19 cellular contexts compared by ENCODE assay signal in genomic region chr13:48370815-48371214, GRCh38. TPM values are rescaled to one million over a fixed set of nuclear protein-coding genes. Genes with fewer than 3 reads are reported as not detected.
DNase-seq lines count a peak whose midpoint lies in the region; ATAC-seq, FAIRE-seq and TF ChIP-seq lines count a peak whose summit lies in the region.
"Had no signal": no experiment of that assay in that cellular context is flagged by ENCODE, and none has a peak within 500 bp of the region (broad histone marks: within the 10 kb centered on the region; RNA-seq: fewer than 3 reads in every experiment).

No MANE protein-coding gene starts in this region.

- H4K8ac ChIP-seq in mesendoderm (ENCODE audit: low read depth, low read length): no peak overlapping the region

- H3K56ac ChIP-seq in mesendoderm (ENCODE audit: low read length): no peak overlapping the region

- ATAC-seq in T-helper 17 cell: no peak
- peak; percentile 10 for ATAC-seq in esophagus mucosa
- ATAC-seq in GM23338: no peak
- ATAC-seq: A549; CD8-positive, alpha-beta T cell; K562 had no signal

- no peak overlapping the region for H3K4me3 Mint-ChIP-seq in T-helper 17 cell
- H3K4me3 Mint-ChIP-seq in GM23338: no peak overlapping the region
- H3K4me3 Mint-ChIP-seq: CD8-positive, alpha-beta T cell had no signal

- no peaks in the 10 kb centered on the region for H3K9me2 ChIP-seq in GM23338 (ENCODE audit: insufficient read depth)

- no peak overlapping the region for H2AK5ac ChIP-seq in mesendoderm (ENCODE audit: low read length)

- H3K27me3 ChIP-seq in mesendoderm (ENCODE audit: insufficient read depth, low read length, poor library complexity) (no peaks in the 10 kb centered on the region), GM23338 (ENCODE audit: insufficient read depth) (no peaks in the 10 kb centered on the region)
- H3K27me3 ChIP-seq: BE2C had no signal

- H2AFZ ChIP-seq in GM23338: no peak overlapping the region
- H2AFZ ChIP-seq: GM23248 had no signal

- H3K27ac Mint-ChIP-seq in T-helper 17 cell (peak overlapping the region; percentile 37), GM23338 (no peak overlapping the region)
- H3K27ac Mint-ChIP-seq: CD8-positive, alpha-beta T cell had no signal

- H3K4me1 Mint-ChIP-seq in T-helper 17 cell: peaks cover 4% of the 10 kb centered on the region
- H3K4me1 Mint-ChIP-seq in GM23338: no peaks in the 10 kb centered on the region

- no peaks in the 10 kb centered on the region for H3K9me3 Mint-ChIP-seq in GM23338

- H3K79me2 ChIP-seq in mesendoderm (ENCODE audit: control insufficient read depth, insufficient read depth, low read length) (no peaks in the 10 kb centered on the region), GM23338 (replicated peaks; ENCODE audit: insufficient read depth) (no peaks in the 10 kb centered on the region)

- no peak overlapping the region for H3K4me2 ChIP-seq in mesendoderm (ENCODE audit: low read length)
- no peak overlapping the region for H3K4me2 ChIP-seq in GM23338
- H3K4me2 ChIP-seq: A549 had no signal

- H3K4me3 ChIP-seq in mesendoderm (ENCODE audit: low read length): no peak overlapping the region
- H3K4me3 ChIP-seq in GM23338: no peak overlapping the region
- H3K4me3 ChIP-seq: A549, GM23248, K562 had no signal

- no peaks in the 10 kb centered on the region for H3K27me3 Mint-ChIP-seq in T-helper 17 cell
- H3K27me3 Mint-ChIP-seq in GM23338 (ENCODE audit: insufficient read depth, low read depth, poor library complexity): no peaks in the 10 kb centered on the region

- no peak for TF ChIP-seq POLR2A in GM12891 (IDR thresholded peaks at IDR 0.05; ENCODE audit: low read depth, low read length)

- H3K36me3 ChIP-seq in mesendoderm (ENCODE audit: control insufficient read depth, insufficient read depth, low read length) (no peaks in the 10 kb centered on the region), GM23338 (ENCODE audit: insufficient read depth) (no peaks in the 10 kb centered on the region)

- H3F3A ChIP-seq in GM23338 (replicated peaks; ENCODE audit: low read depth): no peaks in the 10 kb centered on the region

- no peak overlapping the region for H3K23ac ChIP-seq in mesendoderm (ENCODE audit: low read length)

- WGBS in mesendoderm (ENCODE audit: extremely low coverage, insufficient coverage, low lambda C conversion rate): no CpG with 5 or more reads among the region's 2 CpGs

- no peak overlapping the region for H2BK5ac ChIP-seq in mesendoderm (ENCODE audit: low read length)

- no peak overlapping the region for H3K4ac ChIP-seq in mesendoderm (ENCODE audit: low read depth, low read length)

- H3K79me1 ChIP-seq in mesendoderm (ENCODE audit: low read length): no peaks in the 10 kb centered on the region

- H2BK120ac ChIP-seq in mesendoderm (ENCODE audit: low read depth, low read length): no peak overlapping the region

- H3K9me3 ChIP-seq in T-helper 17 cell (ENCODE audit: control insufficient read depth, low read length, poor library complexity, severe bottlenecking): no peaks in the 10 kb centered on the region
- H3K9me3 ChIP-seq: A549, BE2C had no signal

- H3K27ac ChIP-seq in mesendoderm (ENCODE audit: low read depth, low read length) (no peak overlapping the region), GM23338 (ENCODE audit: low read depth) (no peak overlapping the region)
- H3K27ac ChIP-seq: A549, C4-2B, GM23248 had no signal

- no peak overlapping the region for H4K5ac ChIP-seq in mesendoderm (ENCODE audit: low read length)

- no peaks in the 10 kb centered on the region for H4K20me1 ChIP-seq in GM23338 (replicated peaks; ENCODE audit: insufficient read depth)

- DNase-seq in T-helper 17 cell (no peak), mesendoderm (peak; percentile 26), superior temporal gyrus (ENCODE audit: extremely low spot score) (no peak), GM12891 (ENCODE audit: insufficient read length, low spot score) (no peak), GM23338 (ENCODE audit: low spot score) (no peak)
- DNase-seq: BE2C; CD8-positive, alpha-beta T cell; COR-L47; DMS153; DMS79 treated with DMSO at 0.1 percent for 48 hours; EL; GM23248; H7 had no signal

- FAIRE-seq in GM12891 (lab: Jason Lieb, UNC): no peak
- FAIRE-seq: A549, D721Med, G401.6, K562 had no signal

- no peak overlapping the region for H2BK15ac ChIP-seq in mesendoderm (replicated peaks; ENCODE audit: low read depth)

- no peak overlapping the region for H3K9ac ChIP-seq in mesendoderm (ENCODE audit: low read length)
- H3K9ac ChIP-seq: GM23248 had no signal

- H3K36me3 Mint-ChIP-seq in T-helper 17 cell (ENCODE audit: low read depth) (peaks cover 6% of the 10 kb centered on the region), GM23338 (ENCODE audit: low read depth) (peaks cover 4% of the 10 kb centered on the region; the same call in 2 of the 3 replicates)

- H3K18ac ChIP-seq in mesendoderm (ENCODE audit: low read length): no peak overlapping the region

- H3K4me1 ChIP-seq in mesendoderm (ENCODE audit: control insufficient read depth, low read depth, low read length) (no peaks in the 10 kb centered on the region), GM23338 (ENCODE audit: insufficient read depth) (no peaks in the 10 kb centered on the region)
- H3K4me1 ChIP-seq: A549, BE2C had no signal

- no peak for TF ChIP-seq CTCF in GM23338 (conservative IDR thresholded peaks at IDR 0.05; ENCODE audit: low read depth in 2 of 2)

TF ChIP-seq in GM12891, 5 proteins besides CTCF, POLR2A, EP300 and RAD21:
- no peak for TF ChIP-seq SPI1 (IDR thresholded peaks at IDR 0.05; ENCODE audit: low read depth, low read length)

TF ChIP-seq in GM23338, 12 proteins besides CTCF, POLR2A, EP300 and RAD21:
- TF ChIP-seq STAT1 (IDR thresholded peaks at IDR 0.05; ENCODE audit: unreplicated experiment): no peak

RNA-seq across cellular contexts. Expression of gene LPAR6, which starts 42.1 kb away (rescaled TPM):
- total RNA-seq in T-helper 17 cell (10 to 100 TPM; 37.2 to 48.7 TPM), esophagus mucosa (71.7 TPM)
- polyA plus RNA-seq in mesendoderm (2013, experiment 1 of 2): 6.2 TPM
- 6.5 TPM for polyA plus RNA-seq in mesendoderm (2013, experiment 2 of 2)
- polyA plus RNA-seq in GM12891 (2012; ENCODE audit: low read depth, missing spikeins): 0.89 TPM
- 1.4 and 2.6 TPM in 2 replicates for total RNA-seq in GM23338 (2014; rRNA removed; shearing (Covaris generic))
- 1.9 and 2.1 TPM in 2 replicates for polyA plus RNA-seq in GM23338 (2016; fragmentation: Nextera tagmentation; extraction: Ambion mirVana)

Comparison
In these comparisons a context has a peak if more than half of its experiments do, and no peak if none do; other contexts are left out.
1. RNA of gene LPAR6, which starts 42.1 kb away (total RNA-seq): 71.7 TPM in esophagus mucosa (single experiment) and 37.2 to 48.7 TPM in T-helper 17 cell; 1.4 to 2.6 TPM in GM23338; every median in the first group is over 10 times any median in the second.